ENCODE assay signal across 19 cellular contexts in the genomic region with DNA sequence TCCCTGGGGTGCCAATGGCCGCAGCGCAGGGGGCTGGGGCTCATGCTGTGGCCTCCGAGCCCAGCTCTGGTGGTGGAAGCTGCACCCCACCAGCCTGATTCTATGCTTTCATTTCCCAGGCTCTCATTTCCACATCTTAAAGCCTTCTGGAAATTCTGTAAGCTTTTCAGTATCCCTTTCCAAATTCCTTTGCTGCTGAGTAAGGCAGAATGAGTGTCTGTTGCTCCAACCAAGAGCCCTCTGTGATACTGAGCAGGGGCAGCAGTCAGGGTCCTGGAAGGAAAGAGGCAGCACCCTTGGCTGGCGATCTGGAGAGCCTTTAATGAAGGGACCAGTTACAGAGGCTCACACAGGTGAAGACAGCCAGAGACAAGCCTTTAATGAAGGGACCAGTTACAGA.
DNase-seq lines count a peak whose midpoint lies in the region; ATAC-seq, FAIRE-seq and TF ChIP-seq lines count a peak whose summit lies in the region.
"Had no signal": no experiment of that assay in that cellular context is flagged by ENCODE, and none has a peak within 500 bp of the region (broad histone marks: within the 10 kb centered on the region; RNA-seq: fewer than 3 reads in every experiment).

No MANE protein-coding gene starts in this region.

- CTCF ChIA-PET in activated CD4-positive, alpha-beta memory T cell treated with anti-CD3 and anti-CD28 coated beads, Interleukin-2, amount 10 ng/mL, durations not matched to agents 7 days and 5 days (lab: Charles Lee) = no interaction called here

- no peak overlapping the region for H3K4me3 Mint-ChIP-seq in activated CD4-positive, alpha-beta memory T cell treated with anti-CD3 and anti-CD28 coated beads, Interleukin-2, amount 10 ng/mL, durations not matched to agents 7 days and 5 days
- H3K4me3 Mint-ChIP-seq: CD4-positive, alpha-beta T cell had no signal

- peaks cover 15% of the 10 kb centered on the region for H3F3A ChIP-seq in smooth muscle cell (ENCODE audit: low read depth)

- no peaks in the 10 kb centered on the region for H3K9me3 Mint-ChIP-seq in activated CD4-positive, alpha-beta memory T cell treated with anti-CD3 and anti-CD28 coated beads, Interleukin-2, amount 10 ng/mL, durations not matched to agents 7 days and 5 days
- H3K9me3 Mint-ChIP-seq: CD4-positive, alpha-beta T cell had no signal

- H3K27me3 ChIP-seq in esophagus (ENCODE audit: control insufficient read depth in 1 of 2, insufficient read depth in 2 of 2, low read length in 2 of 2) (no peaks in the 10 kb centered on the region), smooth muscle cell (ENCODE audit: low read depth) (no peaks in the 10 kb centered on the region)

- H3K4me2 ChIP-seq in smooth muscle cell = peak overlapping the region; percentile 60

- H2AFZ ChIP-seq in smooth muscle cell (ENCODE audit: low read depth) = no peak overlapping the region

- H3K9me3 ChIP-seq in esophagus (ENCODE audit: control insufficient read depth in 2 of 2, insufficient read depth in 1 of 2, low read depth in 1 of 2, low read length in 1 of 2) = peaks cover 0 to 3% of the 10 kb centered on the region in 2 donors
- no peaks in the 10 kb centered on the region for H3K9me3 ChIP-seq in mesodermal cell (ENCODE audit: control insufficient read depth, low read length)
- H3K9me3 ChIP-seq in smooth muscle cell (replicated peaks; ENCODE audit: low read depth) = no peaks in the 10 kb centered on the region
- H3K9me3 ChIP-seq: Caco-2, HAP-1 had no signal

- H3K4me1 ChIP-seq in esophagus (ENCODE audit: control insufficient read depth in 2 of 2, insufficient read depth in 2 of 2, low read length in 1 of 2) (peaks cover 0 to 5% of the 10 kb centered on the region in 2 donors), mesodermal cell (ENCODE audit: control insufficient read depth, insufficient read depth, low read length, poor library complexity, severe bottlenecking) (peaks cover 30% of the 10 kb centered on the region), smooth muscle cell (ENCODE audit: low read depth) (peaks cover 18% of the 10 kb centered on the region)
- H3K4me1 ChIP-seq: Caco-2, HAP-1 had no signal

- H3K27me3 Mint-ChIP-seq in activated CD4-positive, alpha-beta memory T cell treated with anti-CD3 and anti-CD28 coated beads, Interleukin-2, amount 10 ng/mL, durations not matched to agents 7 days and 5 days = no peaks in the 10 kb centered on the region

- H3K27ac ChIP-seq in esophagus (ENCODE audit: low read depth in 2 of 2, low read length in 1 of 2) = peak overlapping the region; percentile 26 to 69
- H3K27ac ChIP-seq in mesodermal cell (ENCODE audit: low read depth, low read length, severe bottlenecking) = peak overlapping the region; percentile 41
- peak overlapping the region; percentile 72 for H3K27ac ChIP-seq in smooth muscle cell (ENCODE audit: low read depth)

- peak; percentile 42 for DNase-seq in AG08396 (ENCODE audit: low spot score)
- no peak for DNase-seq in smooth muscle cell (lab: John Stamatoyannopoulos, UW; ENCODE audit: unreplicated experiment)
- DNase-seq in GM12891 (ENCODE audit: insufficient read length, low spot score) = no peak
- no peak for DNase-seq in left lobe of liver (ENCODE audit: low spot score)
- DNase-seq in activated CD4-positive, alpha-beta memory T cell treated with anti-CD3 and anti-CD28 coated beads, Interleukin-2, amount 10 ng/mL, durations not matched to agents 7 days and 5 days = no peak
- DNase-seq: 8988T; Caco-2; CD4-positive, alpha-beta T cell; GDM1; NCI-H187; NCI-H2107; NCI-H510A treated with DMSO at 0.1 percent for 48 hours; NCI-H774; RPMI8226; SHP77 treated with DMSO at 0.1 percent for 48 hours had no signal

- H3K4me3 ChIP-seq in esophagus (ENCODE audit: low read depth in 1 of 2, low read length in 2 of 2) = no peak overlapping the region
- no peak overlapping the region for H3K4me3 ChIP-seq in mesodermal cell (ENCODE audit: extremely low read depth, insufficient read depth, low read length, poor library complexity, severe bottlenecking)
- H3K4me3 ChIP-seq in smooth muscle cell = no peak overlapping the region
- H3K4me3 ChIP-seq: HAP-1 had no signal

- no peaks in the 10 kb centered on the region for H4K20me1 ChIP-seq in smooth muscle cell (ENCODE audit: low read depth)

- 78 to 81% methylated on average over 4 of the region's 4 CpGs for WGBS in esophagus, 2 donors
- 94 to 95% methylated on average over 4 of the region's 4 CpGs for WGBS in mesodermal cell (ENCODE audit: insufficient coverage in 2 of 2), 2 experiments
- WGBS in smooth muscle cell (ENCODE audit: low lambda C conversion rate) = 25% methylated on average over 4 of the region's 4 CpGs

- no peaks in the 10 kb centered on the region for H3K36me3 ChIP-seq in esophagus (ENCODE audit: control insufficient read depth in 2 of 2, insufficient read depth in 2 of 2, low read length in 1 of 2)
- H3K36me3 ChIP-seq in mesodermal cell (ENCODE audit: control insufficient read depth, insufficient read depth, low read length) = no peaks in the 10 kb centered on the region
- no peaks in the 10 kb centered on the region for H3K36me3 ChIP-seq in smooth muscle cell (ENCODE audit: low read depth)
- H3K36me3 ChIP-seq: HAP-1 had no signal

- H3K27ac Mint-ChIP-seq in activated CD4-positive, alpha-beta memory T cell treated with anti-CD3 and anti-CD28 coated beads, Interleukin-2, amount 10 ng/mL, durations not matched to agents 7 days and 5 days = no peak overlapping the region
- H3K27ac Mint-ChIP-seq: CD4-positive, alpha-beta T cell had no signal

- FAIRE-seq in GM12891 (lab: Jason Lieb, UNC) = no peak

- H3K4me1 Mint-ChIP-seq in activated CD4-positive, alpha-beta memory T cell treated with anti-CD3 and anti-CD28 coated beads, Interleukin-2, amount 10 ng/mL, durations not matched to agents 7 days and 5 days = no peaks in the 10 kb centered on the region

- H3K9ac ChIP-seq in smooth muscle cell (ENCODE audit: low read depth) = no peak overlapping the region

- no peak for TF ChIP-seq POLR2A in GM12891 (IDR thresholded peaks at IDR 0.05; ENCODE audit: low read depth, low read length)

- POLR2A ChIA-PET in activated CD4-positive, alpha-beta memory T cell treated with anti-CD3 and anti-CD28 coated beads, Interleukin-2, amount 10 ng/mL, durations not matched to agents 7 days and 5 days (lab: Charles Lee) = no interaction called here

- no peaks in the 10 kb centered on the region for H3K79me2 ChIP-seq in smooth muscle cell (ENCODE audit: low read depth)

- no peak for TF ChIP-seq CTCF in smooth muscle cell (IDR thresholded peaks at IDR 0.05; ENCODE audit: borderline replicate concordance, insufficient read depth, poor library complexity, severe bottlenecking)

- no peaks in the 10 kb centered on the region for H3K36me3 Mint-ChIP-seq in activated CD4-positive, alpha-beta memory T cell treated with anti-CD3 and anti-CD28 coated beads, Interleukin-2, amount 10 ng/mL, durations not matched to agents 7 days and 5 days (ENCODE audit: low read depth)

- ATAC-seq in GM21381 (IDR thresholded peaks at IDR 0.05; ENCODE audit: unreplicated experiment) = no peak
- no peak for ATAC-seq in left lobe of liver

TF ChIP-seq in GM12891, 5 proteins besides CTCF, POLR2A, EP300 and RAD21:
- no peak for TF ChIP-seq POLR2AphosphoS5 (IDR thresholded peaks at IDR 0.05; ENCODE audit: low read depth, low read length)
- TF ChIP-seq PAX5 (IDR thresholded peaks at IDR 0.05; ENCODE audit: insufficient read depth, low read length, severe bottlenecking) = no peak
- TF ChIP-seq TAF1 (IDR thresholded peaks at IDR 0.05; ENCODE audit: low read depth, low read length) = no peak
- TF ChIP-seq SPI1 (IDR thresholded peaks at IDR 0.05; ENCODE audit: low read depth, low read length) = no peak
- TF ChIP-seq POU2F2 (IDR thresholded peaks at IDR 0.05; ENCODE audit: low read depth, low read length) = no peak
